8 cellular contexts compared by ENCODE assay signal in genomic region chr7:152675761-152676636, GRCh38. TPM values are rescaled to one million over a fixed set of nuclear protein-coding genes. Genes with fewer than 3 reads are reported as not detected.
DNase-seq lines count a peak whose midpoint lies in the region; ATAC-seq and TF ChIP-seq lines count a peak whose summit lies in the region.

Gene XRCC2, minus strand, starts transcription at chr7:152676141. Its CDS starts 62 bp downstream, at chr7:152676079.

- H3K27me3 ChIP-seq in HAP-1 (ENCODE audit: low read depth): no peaks in the 10 kb centered on the region
- no peaks in the 10 kb centered on the region for H3K27me3 ChIP-seq in MG63
- no peaks in the 10 kb centered on the region for H3K27me3 ChIP-seq in neural cell (ENCODE audit: insufficient read depth, low read depth, low read length)

- H3K27me3 Mint-ChIP-seq in stimulated activated naive CD8-positive, alpha-beta T cell treated with anti-CD3 and anti-CD28 coated beads, Interleukin-15, amount 100 ng/mL, for 72 hours: no peaks in the 10 kb centered on the region

- no peaks in the 10 kb centered on the region for H3K4me1 ChIP-seq in HAP-1

- H3K79me2 ChIP-seq in neural cell (replicated peaks; ENCODE audit: insufficient read depth, low read length): peaks cover 25% of the 10 kb centered on the region

- H3K9ac ChIP-seq in neural cell (ENCODE audit: low read length): peak within 1 kb of the TSS; percentile 71

- DNase-seq in G401 (ENCODE audit: low spot score) (peak; percentile 90), HAP-1 (ENCODE audit: low spot score in 2 of 2) (peak; percentile 88 to 93), MG63 (peak; percentile 79), SHP77 (lab: John Stamatoyannopoulos, UW) (peak; percentile 80 to 81), fibroblast of villous mesenchyme (ENCODE audit: low read depth) (peak; percentile 89)
- peak; percentile 93 for DNase-seq in activated effector memory CD4-positive, alpha-beta T cell treated with Interleukin-2 at 50 U/mL for 16 hours
- DNase-seq in stimulated activated naive CD8-positive, alpha-beta T cell treated with anti-CD3 and anti-CD28 coated beads, Interleukin-15, amount 100 ng/mL, for 72 hours: peak; percentile 94 to 98

- in situ Hi-C loops in G401 (cut with HindIII; ENCODE audit: low sequenced_read_pairs) (no loop called here), HAP-1 (cut with MboI; ENCODE audit: low sequenced_read_pairs) (no loop called here)

- peak within 1 kb of the TSS; percentile 88 to 97 for H3K4me3 Mint-ChIP-seq in stimulated activated naive CD8-positive, alpha-beta T cell treated with anti-CD3 and anti-CD28 coated beads, Interleukin-15, amount 100 ng/mL, for 72 hours

- H3K9me2 ChIP-seq in neural cell (ENCODE audit: insufficient read depth, low read length): no peaks in the 10 kb centered on the region

- peak within 1 kb of the TSS; percentile 84 for H3K4me2 ChIP-seq in neural cell (ENCODE audit: low read length)

- H3K27ac ChIP-seq in neural cell (ENCODE audit: low read length): peak within 1 kb of the TSS; percentile 86

- peak; percentile 70 for TF ChIP-seq EP300 in neural cell (conservative IDR thresholded peaks at IDR 0.05; ENCODE audit: poor library complexity, severe bottlenecking)

- ATAC-seq in stimulated activated naive CD8-positive, alpha-beta T cell treated with anti-CD3 and anti-CD28 coated beads, Interleukin-15, amount 100 ng/mL, for 72 hours: peak; percentile 95

- H3K9me3 ChIP-seq in HAP-1: no peaks in the 10 kb centered on the region
- H3K9me3 ChIP-seq in MG63: no peaks in the 10 kb centered on the region
- H3K9me3 ChIP-seq in neural cell (ENCODE audit: low read length): no peaks in the 10 kb centered on the region

- peak; percentile 60 for TF ChIP-seq RAD21 in neural cell (conservative IDR thresholded peaks at IDR 0.05)

- H2AFZ ChIP-seq in neural cell (ENCODE audit: low read depth, low read length): peak within 1 kb of the TSS; percentile 66

- H3K27ac Mint-ChIP-seq in stimulated activated naive CD8-positive, alpha-beta T cell treated with anti-CD3 and anti-CD28 coated beads, Interleukin-15, amount 100 ng/mL, for 72 hours: peak within 1 kb of the TSS; percentile 98 to 99

- no peaks in the 10 kb centered on the region for H3F3A ChIP-seq in neural cell (ENCODE audit: insufficient read depth, low read length, poor library complexity, severe bottlenecking)

- H3K9me3 Mint-ChIP-seq in stimulated activated naive CD8-positive, alpha-beta T cell treated with anti-CD3 and anti-CD28 coated beads, Interleukin-15, amount 100 ng/mL, for 72 hours: no peaks in the 10 kb centered on the region

- H4K20me1 ChIP-seq in neural cell (ENCODE audit: insufficient read depth): no peaks in the 10 kb centered on the region

- H3K36me3 ChIP-seq in HAP-1 (replicated peaks) (peaks cover 9% of the 10 kb centered on the region), MG63 (peaks cover 10% of the 10 kb centered on the region), neural cell (ENCODE audit: insufficient read depth, low read length) (no peaks in the 10 kb centered on the region)

- H3K4me3 ChIP-seq in HAP-1: peak within 1 kb of the TSS; percentile 70
- H3K4me3 ChIP-seq in MG63: peak within 1 kb of the TSS; percentile 77
- peak within 1 kb of the TSS; percentile 92 for H3K4me3 ChIP-seq in fibroblast of villous mesenchyme (ENCODE audit: low read depth, low read length)
- peak within 1 kb of the TSS; percentile 85 for H3K4me3 ChIP-seq in neural cell (ENCODE audit: low read length)

- TF ChIP-seq CTCF in fibroblast of villous mesenchyme (IDR thresholded peaks at IDR 0.05; ENCODE audit: insufficient read depth, low read depth, low read length) (no peak), neural cell (IDR thresholded peaks at IDR 0.05; ENCODE audit: poor library complexity, severe bottlenecking) (no peak)

- H3K4me1 Mint-ChIP-seq in stimulated activated naive CD8-positive, alpha-beta T cell treated with anti-CD3 and anti-CD28 coated beads, Interleukin-15, amount 100 ng/mL, for 72 hours: peaks cover 7% of the 10 kb centered on the region

TF ChIP-seq in neural cell, 6 proteins besides CTCF, POLR2A, EP300 and RAD21:
- TF ChIP-seq MXI1 (conservative IDR thresholded peaks at IDR 0.05; ENCODE audit: poor library complexity, severe bottlenecking) (peak; percentile 99), REST (IDR thresholded peaks at IDR 0.05; ENCODE audit: borderline replicate concordance) (peak; percentile 54), TAF1 (IDR thresholded peaks at IDR 0.05; ENCODE audit: low read depth) (peak; percentile 53), SMC3 (conservative IDR thresholded peaks at IDR 0.05; ENCODE audit: poor library complexity) (peak; percentile 64), POLR2AphosphoS5 (IDR thresholded peaks at IDR 0.05) (peak; percentile 93), EZH2 (IDR thresholded peaks at IDR 0.05; ENCODE audit: borderline replicate concordance, insufficient read depth, low read length, poor library complexity, severe bottlenecking) (no peak)

RNA-seq across cellular contexts. Expression of gene XRCC2, which starts in this region (rescaled TPM):
- total RNA-seq in G401 (2014; rRNA removed; shearing (Covaris generic)): 3.7 and 6.9 TPM in 2 replicates
- total RNA-seq in MG63 (2014; rRNA removed; shearing (Covaris generic); ENCODE audit: low replicate concordance): 2.7 and 5.5 TPM in 2 replicates
- total RNA-seq in fibroblast of villous mesenchyme: 2.6 and 3.5 TPM in 2 replicates
- 0.89 and 1.2 TPM in 2 replicates for polyA plus RNA-seq in neural cell
- 1.2 and 2.0 TPM in 2 replicates for polyA minus RNA-seq in neural cell

Comparison
In these comparisons a context has a peak if more than half of its experiments do, and no peak if none do; other contexts are left out.
1. Peak in every context shown above with its lines: DNase-seq, ATAC-seq, H3K4me3 ChIP-seq and H3K27ac ChIP-seq.